In the genomic region with DNA sequence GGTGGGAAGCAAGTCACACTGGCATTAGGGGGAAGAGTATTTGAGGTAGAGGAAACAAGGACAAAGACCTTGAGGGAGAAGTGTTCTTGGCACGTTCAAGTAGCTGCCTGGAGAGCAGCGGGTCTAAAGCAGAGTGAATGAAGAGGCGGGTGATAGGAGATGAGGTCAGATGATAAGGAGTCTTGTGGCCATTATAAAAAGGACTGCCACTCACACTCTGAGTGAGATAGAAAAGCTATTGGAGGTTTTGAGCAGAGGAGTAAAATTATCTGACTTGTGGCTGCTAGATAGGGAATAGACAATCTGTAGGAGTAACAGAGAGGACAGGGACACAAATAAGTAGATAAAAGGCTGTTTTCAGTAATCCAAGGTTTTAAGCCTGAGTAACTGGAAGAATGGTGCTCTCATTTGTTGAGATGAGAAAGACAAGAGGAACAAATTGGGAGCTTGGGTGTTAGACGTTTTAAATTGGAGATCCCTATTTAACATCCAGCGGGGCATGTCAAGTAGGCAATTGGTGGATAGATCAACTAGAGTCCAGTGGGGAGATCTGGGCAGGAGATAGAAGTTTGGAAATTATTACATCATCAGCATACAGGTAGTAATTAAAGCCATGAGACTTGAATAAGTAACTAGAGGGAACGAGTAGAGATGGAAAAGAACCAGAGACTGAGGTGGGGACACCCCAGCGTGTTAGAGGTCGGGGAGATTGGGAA, we compare ENCODE assay signal across 19 cellular contexts.
"Had no signal": no experiment of that assay in that cellular context is flagged by ENCODE, and none has a peak within 500 bp of the region (broad histone marks: within the 10 kb centered on the region; RNA-seq: fewer than 3 reads in every experiment).

No MANE protein-coding gene starts in this region.

- H3K27ac ChIP-seq: body of pancreas, coronary artery, right atrium auricular region, suprapubic skin had no signal

- H3K4me1 ChIP-seq: body of pancreas, right atrium auricular region, suprapubic skin had no signal

- H3K9me3 ChIP-seq: body of pancreas, right atrium auricular region, suprapubic skin had no signal

- ATAC-seq: body of pancreas, WTC11 had no signal

- H3K27me3 ChIP-seq: body of pancreas, right atrium auricular region, suprapubic skin had no signal

- H3K36me3 ChIP-seq: right atrium auricular region had no signal

- DNase-seq: activated CD4-positive, alpha-beta memory T cell treated with anti-CD3 and anti-CD28 coated beads, Interleukin-2, amount 10 ng/mL, durations not matched to agents 7 days and 5 days; activated CD4-positive, alpha-beta T cell treated with anti-CD3 and anti-CD28 coated beads for 4 hours; activated CD8-positive, alpha-beta memory T cell treated with anti-CD3 and anti-CD28 coated beads, Interleukin-2, amount 50 U/mL, for 4 hours; activated effector memory CD4-positive, alpha-beta T cell treated with anti-CD3 and anti-CD28 coated beads, Interleukin-2, amount 50 U/mL, for 16 hours; activated T-cell treated with anti-CD3 and anti-CD28 coated beads, Interleukin-2, amount 50 U/mL, for 48 hours; amniotic stem cell; body of pancreas; central memory CD4-positive, alpha-beta T cell; foreskin fibroblast; glutamatergic neuron; hypothalamus; nucleus accumbens; stimulated activated CD4-positive, alpha-beta T cell treated with anti-CD3 and anti-CD28 coated beads, Interleukin-2, amount 100 ng/mL, for 48 hours; stimulated activated naive CD4-positive, alpha-beta T cell treated with Interleukin-2 at 50 U/mL for 16 hours; T-helper 1 cell had no signal

- H3K4me3 ChIP-seq: body of pancreas, coronary artery, right atrium auricular region, suprapubic skin had no signal
